Comparison of ENCODE assay signal across 21 cellular contexts in the genomic region with DNA sequence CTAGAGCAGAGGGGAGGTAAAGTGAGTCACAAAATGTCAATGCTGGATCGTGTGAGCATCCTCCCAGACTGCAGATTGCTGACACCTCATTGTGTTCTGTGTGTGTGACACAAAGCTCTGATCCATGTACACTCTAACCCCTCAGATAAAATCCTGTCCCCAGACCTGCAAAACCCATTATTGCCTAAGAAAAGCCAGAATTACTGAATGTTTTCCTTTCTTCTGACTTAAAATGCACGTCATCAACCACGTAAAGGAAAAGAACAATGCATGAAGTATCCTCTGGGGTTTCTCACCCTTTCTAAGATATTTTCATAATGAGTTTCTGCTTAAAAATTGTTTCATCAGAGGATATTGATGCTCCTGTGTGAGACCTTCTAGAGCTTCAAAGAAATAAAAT.
DNase-seq lines count a peak whose midpoint lies in the region; ATAC-seq and TF ChIP-seq lines count a peak whose summit lies in the region.
"Had no signal": no experiment of that assay in that cellular context is flagged by ENCODE, and none has a peak within 500 bp of the region (broad histone marks: within the 10 kb centered on the region; RNA-seq: fewer than 3 reads in every experiment).

No MANE protein-coding gene starts in this region.

- no peak for TF ChIP-seq CTCF in cardiac fibroblast (IDR thresholded peaks at IDR 0.05; ENCODE audit: low read depth, low read length)

- no peaks in the 10 kb centered on the region for H3K36me3 Mint-ChIP-seq in activated T-cell treated with anti-CD3 and anti-CD28 coated beads, Interleukin-2, amount 50 U/mL, for 4 hours (ENCODE audit: insufficient read depth)
- no peaks in the 10 kb centered on the region for H3K36me3 Mint-ChIP-seq in activated CD4-positive, alpha-beta memory T cell treated with anti-CD3 and anti-CD28 coated beads for 36 hours
- peaks cover 8% of the 10 kb centered on the region for H3K36me3 Mint-ChIP-seq in stimulated activated effector memory CD8-positive, alpha-beta T cell treated with anti-CD3 and anti-CD28 coated beads, Interleukin-12 subunit alpha, Interleukin-12 subunit beta, amount 100 ng/mL, for 72 hours
- H3K36me3 Mint-ChIP-seq: CD8-positive, alpha-beta memory T cell; neural progenitor cell had no signal

- POLR2A ChIA-PET in activated CD4-positive, alpha-beta memory T cell treated with anti-CD3 and anti-CD28 coated beads for 36 hours (lab: Charles Lee) = interaction anchor here (0.7 to 1.7 kb wide), 7 partner anchors 19 to 218 kb away, joined by 3 to 6 read pairs (median 4); a partner anchor contains a TSS

- no peaks in the 10 kb centered on the region for H3K27me3 Mint-ChIP-seq in activated T-cell treated with anti-CD3 and anti-CD28 coated beads, Interleukin-2, amount 50 U/mL, for 4 hours (ENCODE audit: low read depth)
- H3K27me3 Mint-ChIP-seq in activated CD4-positive, alpha-beta memory T cell treated with anti-CD3 and anti-CD28 coated beads for 36 hours = peaks cover 5% of the 10 kb centered on the region

- no peak overlapping the region for H3K4me3 ChIP-seq in cardiac fibroblast (replicated peaks in 1 of 2; ENCODE audit: low read depth in 2 of 2, low read length in 2 of 2)
- H3K4me3 ChIP-seq: esophagus squamous epithelium, mucosa of descending colon, neural progenitor cell, psoas muscle, thoracic aorta had no signal

- CTCF ChIA-PET in activated CD4-positive, alpha-beta memory T cell treated with anti-CD3 and anti-CD28 coated beads for 36 hours (lab: Charles Lee) = interaction anchor here (0.6 to 0.8 kb wide), 3 partner anchors 25 to 307 kb away, joined by 3 read pairs; no protein-coding TSS in a partner anchor

- intact Hi-C loops in activated CD4-positive, alpha-beta memory T cell treated with anti-CD3 and anti-CD28 coated beads for 36 hours (cut with micrococcal nuclease) = loop anchor here (1.0 to 5.0 kb wide), 3 partner anchors 20 to 129 kb away; no protein-coding TSS in a partner anchor

- no peak for DNase-seq in activated T-cell treated with anti-CD3 and anti-CD28 coated beads, Interleukin-2, amount 50 U/mL, for 4 hours
- no peak for DNase-seq in activated T-cell treated with anti-CD3 and anti-CD28 coated beads, Interleukin-2, amount 50 U/mL, for 1 hour
- peak; percentile 47 for DNase-seq in activated CD4-positive, alpha-beta memory T cell treated with anti-CD3 and anti-CD28 coated beads for 36 hours
- DNase-seq in cardiac fibroblast (ENCODE audit: low read depth in 2 of 2) = peak; percentile 8 to 87
- DNase-seq in stimulated activated effector memory CD8-positive, alpha-beta T cell treated with anti-CD3 and anti-CD28 coated beads, Interleukin-12 subunit alpha, Interleukin-12 subunit beta, amount 100 ng/mL, for 72 hours (ENCODE audit: low spot score in 2 of 2) = peak; percentile 13 to 71
- DNase-seq in SW 1271 (lab: John Stamatoyannopoulos, UW) = no peak
- DNase-seq in occipital lobe (lab: John Stamatoyannopoulos, UW) = no peak
- DNase-seq: activated CD4-positive, alpha-beta T cell treated with anti-CD3 and anti-CD28 coated beads, Interleukin-2, amount 50 U/mL, for 48 hours; activated effector memory CD4-positive, alpha-beta T cell treated with anti-CD3 and anti-CD28 coated beads, Interleukin-2, amount 50 U/mL, for 16 hours; CD8-positive, alpha-beta memory T cell; DMS79 treated with DMSO at 0.1 percent for 48 hours; effector CD8-positive, alpha-beta T cell; esophagus squamous epithelium; head of caudate nucleus; mucosa of descending colon; NCI-H1417 treated with DMSO at 0.1 percent for 48 hours; NCI-H524; psoas muscle had no signal

- ATAC-seq in activated T-cell treated with anti-CD3 and anti-CD28 coated beads, Interleukin-2, amount 50 U/mL, for 4 hours = peak; percentile 75 to 94
- peak; percentile 98 for ATAC-seq in stimulated activated effector memory CD8-positive, alpha-beta T cell treated with anti-CD3 and anti-CD28 coated beads, Interleukin-12 subunit alpha, Interleukin-12 subunit beta, amount 100 ng/mL, for 72 hours
- ATAC-seq in GM18870 (IDR thresholded peaks at IDR 0.05; ENCODE audit: unreplicated experiment) = no peak
- ATAC-seq: mucosa of descending colon, psoas muscle had no signal

- H3K4me3 Mint-ChIP-seq in activated T-cell treated with anti-CD3 and anti-CD28 coated beads, Interleukin-2, amount 50 U/mL, for 4 hours = no peak overlapping the region
- H3K4me3 Mint-ChIP-seq in activated CD4-positive, alpha-beta memory T cell treated with anti-CD3 and anti-CD28 coated beads for 36 hours = no peak overlapping the region
- no peak overlapping the region for H3K4me3 Mint-ChIP-seq in stimulated activated effector memory CD8-positive, alpha-beta T cell treated with anti-CD3 and anti-CD28 coated beads, Interleukin-12 subunit alpha, Interleukin-12 subunit beta, amount 100 ng/mL, for 72 hours
- H3K4me3 Mint-ChIP-seq: CD8-positive, alpha-beta memory T cell; neural progenitor cell had no signal

- peak overlapping the region; percentile 81 for H3K27ac Mint-ChIP-seq in activated CD4-positive, alpha-beta memory T cell treated with anti-CD3 and anti-CD28 coated beads for 36 hours
- peak overlapping the region; percentile 86 for H3K27ac Mint-ChIP-seq in stimulated activated effector memory CD8-positive, alpha-beta T cell treated with anti-CD3 and anti-CD28 coated beads, Interleukin-12 subunit alpha, Interleukin-12 subunit beta, amount 100 ng/mL, for 72 hours
- H3K27ac Mint-ChIP-seq: neural progenitor cell had no signal

- peaks cover 2% of the 10 kb centered on the region for H3K4me1 Mint-ChIP-seq in activated T-cell treated with anti-CD3 and anti-CD28 coated beads, Interleukin-2, amount 50 U/mL, for 4 hours (ENCODE audit: low read depth)
- H3K4me1 Mint-ChIP-seq in activated CD4-positive, alpha-beta memory T cell treated with anti-CD3 and anti-CD28 coated beads for 36 hours (ENCODE audit: low read depth) = peaks cover 19% of the 10 kb centered on the region
- H3K4me1 Mint-ChIP-seq in stimulated activated effector memory CD8-positive, alpha-beta T cell treated with anti-CD3 and anti-CD28 coated beads, Interleukin-12 subunit alpha, Interleukin-12 subunit beta, amount 100 ng/mL, for 72 hours = peaks cover 49% of the 10 kb centered on the region
- H3K4me1 Mint-ChIP-seq: neural progenitor cell had no signal

- H3K9me3 Mint-ChIP-seq in activated T-cell treated with anti-CD3 and anti-CD28 coated beads, Interleukin-2, amount 50 U/mL, for 4 hours = no peaks in the 10 kb centered on the region
- no peaks in the 10 kb centered on the region for H3K9me3 Mint-ChIP-seq in activated CD4-positive, alpha-beta memory T cell treated with anti-CD3 and anti-CD28 coated beads for 36 hours
- H3K9me3 Mint-ChIP-seq in stimulated activated effector memory CD8-positive, alpha-beta T cell treated with anti-CD3 and anti-CD28 coated beads, Interleukin-12 subunit alpha, Interleukin-12 subunit beta, amount 100 ng/mL, for 72 hours = peaks cover 13% of the 10 kb centered on the region
- H3K9me3 Mint-ChIP-seq: CD8-positive, alpha-beta memory T cell; neural progenitor cell had no signal

Comparison
In these comparisons a context has a peak if more than half of its experiments do, and no peak if none do; other contexts are left out.
1. DNase-seq: peak in activated CD4-positive, alpha-beta memory T cell treated with anti-CD3 and anti-CD28 coated beads for 36 hours (single experiment), cardiac fibroblast (2 of 2) and stimulated activated effector memory CD8-positive, alpha-beta T cell treated with anti-CD3 and anti-CD28 coated beads, Interleukin-12 subunit alpha, Interleukin-12 subunit beta, amount 100 ng/mL, for 72 hours (2 of 2); none in activated T-cell treated with anti-CD3 and anti-CD28 coated beads, Interleukin-2, amount 50 U/mL, for 4 hours (single experiment), activated T-cell treated with anti-CD3 and anti-CD28 coated beads, Interleukin-2, amount 50 U/mL, for 1 hour (single experiment), SW 1271 (0 of 2) and occipital lobe (single experiment).